Comparison of ENCODE assay signal across 7 cellular contexts in genomic region chr6:106520711-106521367, GRCh38.
A peak's percentile ranks its signal among the peaks of the same experiment; 100 is the strongest.
DNase-seq lines count a peak whose midpoint lies in the region; ATAC-seq and TF ChIP-seq lines count a peak whose summit lies in the region.

No MANE protein-coding gene starts in this region.

- H3K9me3 ChIP-seq in esophagus muscularis mucosa, result no peaks in the 10 kb centered on the region

- ATAC-seq in GM19455 (IDR thresholded peaks at IDR 0.05; ENCODE audit: unreplicated experiment) (peak; percentile 56), HG03460 (IDR thresholded peaks at IDR 0.05; ENCODE audit: unreplicated experiment) (peak; percentile 46), WTC11 (no peak)

- TF ChIP-seq EP300 in esophagus muscularis mucosa (IDR thresholded peaks at IDR 0.05), result no peak

- TF ChIP-seq POLR2A in esophagus muscularis mucosa (IDR thresholded peaks at IDR 0.05; ENCODE audit: low read depth), result no peak

- no peaks in the 10 kb centered on the region for H3K27me3 ChIP-seq in esophagus muscularis mucosa

- H3K36me3 Mint-ChIP-seq in WTC11, result no peaks in the 10 kb centered on the region

- no peak overlapping the region for H3K4me3 ChIP-seq in esophagus muscularis mucosa

- H3K27ac Mint-ChIP-seq in WTC11, result no peak overlapping the region

- H3K4me3 Mint-ChIP-seq in WTC11, result no peak overlapping the region

- H3K27me3 Mint-ChIP-seq in WTC11 (ENCODE audit: low read depth), result no peaks in the 10 kb centered on the region

- intact Hi-C loops in esophagus muscularis mucosa (cut with DNase I), result no loop called here

- no peak for TF ChIP-seq CTCF in esophagus muscularis mucosa (IDR thresholded peaks at IDR 0.05)
- no peak for TF ChIP-seq CTCF in WTC11 (IDR thresholded peaks at IDR 0.05)

- WGBS in esophagus muscularis mucosa, result 78% methylated on average over 14 of the region's 14 CpGs

- POLR2A ChIA-PET in WTC11 (lab: Charles Lee) (no interaction called here), HEK293T (lab: Yijun Ruan, JAX) (no interaction called here)

- no peaks in the 10 kb centered on the region for H3K4me1 ChIP-seq in esophagus muscularis mucosa

- no peaks in the 10 kb centered on the region for H3K36me3 ChIP-seq in esophagus muscularis mucosa

- no peaks in the 10 kb centered on the region for H3K9me3 Mint-ChIP-seq in WTC11

- H3K4me1 Mint-ChIP-seq in WTC11, result no peaks in the 10 kb centered on the region

- H3K27ac ChIP-seq in esophagus muscularis mucosa (replicated peaks in 1 of 4), result peak overlapping the region in 3 of 4 donors; percentile 13 to 35 (median 31)

- CTCF ChIA-PET in WTC11 (lab: Charles Lee) (interaction anchor here (0.6 kb wide), 1 partner anchor 43 kb away, joined by 4 read pairs; no protein-coding TSS in a partner anchor), HEK293T (lab: Yijun Ruan, JAX) (no interaction called here)

- peak; percentile 61 to 67 for DNase-seq in activated CD4-positive, alpha-beta T cell treated with anti-CD3 and anti-CD28 coated beads for 24 hours (ENCODE audit: low read depth in 2 of 2)
- DNase-seq in esophagus muscularis mucosa (ENCODE audit: extremely low spot score) (no peak), WTC11 (ENCODE audit: low spot score) (no peak), HEK293T (ENCODE audit: extremely low spot score) (no peak)
- DNase-seq in stimulated activated CD8-positive, alpha-beta memory T cell treated with anti-CD3 and anti-CD28 coated beads, Interleukin-7, amount 100 ng/mL, for 24 hours (ENCODE audit: low read depth), result peak; percentile 50

TF ChIP-seq in WTC11, 78 proteins besides CTCF, POLR2A, EP300 and RAD21:
- TF ChIP-seq ZBTB43 (CRISPR knock-in tag; IDR thresholded peaks at IDR 0.05) (no peak), MYBL2 (CRISPR knock-in tag; IDR thresholded peaks at IDR 0.05) (no peak), ZNF396 (CRISPR knock-in tag; IDR thresholded peaks at IDR 0.05; ENCODE audit: borderline replicate concordance) (no peak), FOXP4 (CRISPR knock-in tag; IDR thresholded peaks at IDR 0.05) (no peak)

TF ChIP-seq in HEK293T, 16 proteins besides CTCF, POLR2A, EP300 and RAD21:
- TF ChIP-seq ARNT (IDR thresholded peaks at IDR 0.05) (no peak), ZNF384 (IDR thresholded peaks at IDR 0.05) (no peak), CTBP1 (IDR thresholded peaks at IDR 0.05; ENCODE audit: borderline replicate concordance) (no peak)

Comparison
In these comparisons a context has a peak if more than half of its experiments do, and no peak if none do; other contexts are left out.
1. DNase-seq: peak in activated CD4-positive, alpha-beta T cell treated with anti-CD3 and anti-CD28 coated beads for 24 hours (2 of 2) and stimulated activated CD8-positive, alpha-beta memory T cell treated with anti-CD3 and anti-CD28 coated beads, Interleukin-7, amount 100 ng/mL, for 24 hours (single experiment); none in esophagus muscularis mucosa (single experiment), WTC11 (single experiment) and HEK293T (single experiment).